23 cellular contexts compared by ENCODE assay signal in the genomic region with DNA sequence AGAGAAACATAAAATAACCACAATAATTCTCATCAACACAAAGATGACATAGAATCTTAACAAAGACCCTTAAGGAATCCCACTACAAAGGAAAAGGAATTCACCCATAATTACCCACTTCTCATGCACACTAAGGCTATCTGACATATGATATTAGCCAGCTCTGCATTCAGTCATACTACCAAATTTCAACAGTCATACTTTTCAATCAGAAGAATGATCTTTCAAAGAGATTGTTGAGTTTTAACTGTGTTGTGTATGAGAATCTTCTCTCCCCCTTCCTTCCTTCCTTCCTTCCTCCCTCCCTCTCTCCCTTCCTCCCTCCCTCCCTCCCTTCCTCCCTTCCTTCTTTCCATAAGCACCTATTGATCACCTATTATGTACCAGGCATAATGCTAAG. TPM values are rescaled to one million over a fixed set of nuclear protein-coding genes. Genes with fewer than 3 reads are reported as not detected.
"Had no signal": no experiment of that assay in that cellular context is flagged by ENCODE, and none has a peak within 500 bp of the region (broad histone marks: within the 10 kb centered on the region; RNA-seq: fewer than 3 reads in every experiment).

No MANE protein-coding gene starts in this region.

- H3K9ac ChIP-seq: KMS-11 had no signal

- FAIRE-seq: RCC 7860 had no signal

- H3K4me2 ChIP-seq: KMS-11 had no signal

- DNase-seq: Kasumi-1, MM.1S, NCI-H1092 treated with DMSO at 0.1 percent for 48 hours, NCI-H1436, NCI-H187 treated with DMSO at 0.1 percent for 48 hours, NCI-H2029 treated with DMSO at 0.1 percent for 48 hours, NCI-H2171, NCI-H226, NCI-H446, NCI-H510A, NCI-H524 treated with DMSO at 0.1 percent for 48 hours, NCI-H774, Right ventricle myocardium superior, RPMI8226, T-helper 1 cell, T-helper 17 cell had no signal

- H3K4me3 ChIP-seq: K562 had no signal

- ATAC-seq: T-helper 17 cell had no signal

- H3K27ac ChIP-seq: KMS-11 had no signal

RNA-seq across cellular contexts. Expression of gene KIAA2012, which starts 22.4 kb away (rescaled TPM):
- total RNA-seq: HT1080, K562, M059J, Right ventricle myocardium superior, SK-MEL-5, T-helper 17 cell had no signal
- polyA plus RNA-seq: IgD-negative memory B cell, K562 had no signal
